ENCODE assay signal across 13 cellular contexts in genomic region chr3:188156051-188156450, GRCh38. TPM values are rescaled to one million over a fixed set of nuclear protein-coding genes. Genes with fewer than 3 reads are reported as not detected.
DNase-seq lines count a peak whose midpoint lies in the region; ATAC-seq and TF ChIP-seq lines count a peak whose summit lies in the region.
"Had no signal": no experiment of that assay in that cellular context is flagged by ENCODE, and none has a peak within 500 bp of the region (broad histone marks: within the 10 kb centered on the region; RNA-seq: fewer than 3 reads in every experiment).

No MANE protein-coding gene starts in this region.

- H3K9me2 ChIP-seq in SK-N-SH (no peaks in the 10 kb centered on the region), hepatocyte (replicated peaks; ENCODE audit: insufficient read depth) (no peaks in the 10 kb centered on the region)

- ATAC-seq in SK-N-SH treated with all-trans-retinoic acid at 6 μM for 48 hours (no peak), activated B cell treated with CpG ODN at 0.5 μM for 24 hours (ENCODE audit: low read depth) (no peak)

- intact Hi-C loops in activated B cell treated with CpG ODN at 0.5 μM for 24 hours (cut with micrococcal nuclease), result no loop called here

- H3K4me2 ChIP-seq in SK-N-SH (peak overlapping the region; percentile 97), hepatocyte (peak overlapping the region; percentile 82), smooth muscle cell (peak overlapping the region; percentile 90)

- CTCF ChIA-PET in SK-N-SH (lab: Yijun Ruan, JAX) (no interaction called here), activated B cell treated with CpG ODN at 0.5 μM for 24 hours (lab: Charles Lee) (interaction anchor here (1.3 kb wide), 1 partner anchor 415 kb away, joined by 3 read pairs; no protein-coding TSS in a partner anchor)

- H3F3A ChIP-seq in SK-N-SH (replicated peaks; ENCODE audit: insufficient read depth) (peaks cover 5% of the 10 kb centered on the region), smooth muscle cell (ENCODE audit: low read depth) (peaks cover 6% of the 10 kb centered on the region)

- no peaks in the 10 kb centered on the region for H3K9me3 Mint-ChIP-seq in activated B cell treated with CpG ODN at 0.5 μM for 24 hours

- H3K27ac ChIP-seq in SK-N-SH (ENCODE audit: low read depth in 2 of 2, low read length in 1 of 2) (no peak overlapping the region), hepatocyte (peak overlapping the region; percentile 99), smooth muscle cell (ENCODE audit: low read depth) (no peak overlapping the region)
- H3K27ac ChIP-seq: parathyroid adenoma had no signal

- H2AFZ ChIP-seq in SK-N-SH (ENCODE audit: low read depth) (no peak overlapping the region), hepatocyte (no peak overlapping the region), smooth muscle cell (ENCODE audit: low read depth) (no peak overlapping the region)
- H2AFZ ChIP-seq: parathyroid adenoma had no signal

- H3K4me3 ChIP-seq in SK-N-SH (ENCODE audit: low read depth in 2 of 2, low read length in 1 of 2) (peak overlapping the region in 1 of 2 experiments; percentile 97; a peak in 2 of 4 replicates), hepatocyte (no peak overlapping the region), smooth muscle cell (no peak overlapping the region)

- H3K27me3 ChIP-seq in SK-N-SH (ENCODE audit: insufficient read depth) (no peaks in the 10 kb centered on the region), hepatocyte (no peaks in the 10 kb centered on the region), smooth muscle cell (ENCODE audit: low read depth) (no peaks in the 10 kb centered on the region)

- H3K4me3 Mint-ChIP-seq in activated B cell treated with CpG ODN at 0.5 μM for 24 hours, result no peak overlapping the region

- WGBS in SK-N-SH (ENCODE audit: low lambda C conversion rate), result 69% methylated on average over 2 of the region's 2 CpGs
- 79% methylated on average over 2 of the region's 2 CpGs for WGBS in hepatocyte (ENCODE audit: low lambda C conversion rate, missing lambda C conversion rate)
- 51% methylated on average over 2 of the region's 2 CpGs for WGBS in smooth muscle cell (ENCODE audit: low lambda C conversion rate)

- peaks cover 2% of the 10 kb centered on the region for H3K36me3 Mint-ChIP-seq in activated B cell treated with CpG ODN at 0.5 μM for 24 hours (ENCODE audit: low read depth)

- no peak for TF ChIP-seq CTCF in SK-N-SH (IDR thresholded peaks at IDR 0.05)
- no peak for TF ChIP-seq CTCF in activated B cell treated with CpG ODN at 0.5 μM for 24 hours (IDR thresholded peaks at IDR 0.05)
- no peak for TF ChIP-seq CTCF in hepatocyte (IDR thresholded peaks at IDR 0.05; ENCODE audit: poor library complexity)
- no peak for TF ChIP-seq CTCF in smooth muscle cell (IDR thresholded peaks at IDR 0.05; ENCODE audit: borderline replicate concordance, insufficient read depth, poor library complexity, severe bottlenecking)

- TF ChIP-seq RAD21 in SK-N-SH (IDR thresholded peaks at IDR 0.05; ENCODE audit: low read length), result no peak

- H3K79me2 ChIP-seq in SK-N-SH (ENCODE audit: insufficient read depth) (peaks cover 86% of the 10 kb centered on the region), hepatocyte (peaks cover 78% of the 10 kb centered on the region), smooth muscle cell (ENCODE audit: low read depth) (peaks cover 71% of the 10 kb centered on the region)
- H3K79me2 ChIP-seq: parathyroid adenoma had no signal

- DNase-seq in SK-N-SH (no peak), activated B cell treated with CpG ODN at 0.5 μM for 24 hours (no peak), hepatocyte (ENCODE audit: low spot score) (no peak), smooth muscle cell (lab: John Stamatoyannopoulos, UW; ENCODE audit: unreplicated experiment) (no peak), UCSD-AML1 (lab: John Stamatoyannopoulos, UW; ENCODE audit: unreplicated experiment) (no peak), NCI-H1105 treated with DMSO at 0.1 percent for 48 hours (lab: John Stamatoyannopoulos, UW) (no peak), GM19238 (ENCODE audit: insufficient read length, low spot score) (no peak)
- DNase-seq: 8988T; effector CD8-positive, alpha-beta T cell; NCI-H2171; SHP77 treated with DMSO at 0.1 percent for 48 hours had no signal

- peak overlapping the region; percentile 35 for H3K27ac Mint-ChIP-seq in activated B cell treated with CpG ODN at 0.5 μM for 24 hours

- H3K4me1 Mint-ChIP-seq in activated B cell treated with CpG ODN at 0.5 μM for 24 hours, result peaks cover 50% of the 10 kb centered on the region

- peaks cover 0 to 15% of the 10 kb centered on the region in 2 experiments; a peak in 3 of 4 replicates for H3K4me1 ChIP-seq in SK-N-SH (ENCODE audit: control insufficient read depth in 1 of 2, insufficient read depth in 2 of 2, low read depth in 1 of 2, low read length in 1 of 2)
- H3K4me1 ChIP-seq in hepatocyte (ENCODE audit: insufficient read depth), result peaks cover 50% of the 10 kb centered on the region
- peaks cover 14% of the 10 kb centered on the region for H3K4me1 ChIP-seq in smooth muscle cell (ENCODE audit: low read depth)

- no peaks in the 10 kb centered on the region for H3K27me3 Mint-ChIP-seq in activated B cell treated with CpG ODN at 0.5 μM for 24 hours

- POLR2A ChIA-PET in SK-N-SH (lab: Yijun Ruan, JAX) (no interaction called here), activated B cell treated with CpG ODN at 0.5 μM for 24 hours (lab: Charles Lee) (interaction anchor here (0.8 kb wide), 1 partner anchor 993 kb away, joined by 3 read pairs; no protein-coding TSS in a partner anchor)

- H3K9me3 ChIP-seq in SK-N-SH, result no peaks in the 10 kb centered on the region
- no peaks in the 10 kb centered on the region for H3K9me3 ChIP-seq in hepatocyte (ENCODE audit: low read depth)
- no peaks in the 10 kb centered on the region for H3K9me3 ChIP-seq in smooth muscle cell (replicated peaks; ENCODE audit: low read depth)

- no peaks in the 10 kb centered on the region for H3K36me3 ChIP-seq in SK-N-SH (replicated peaks in 1 of 2; ENCODE audit: control insufficient read depth in 1 of 2, insufficient read depth in 2 of 2, low read length in 1 of 2)
- H3K36me3 ChIP-seq in hepatocyte (replicated peaks; ENCODE audit: insufficient read depth, low read depth), result no peaks in the 10 kb centered on the region
- no peaks in the 10 kb centered on the region for H3K36me3 ChIP-seq in smooth muscle cell (ENCODE audit: low read depth)

- H3K9ac ChIP-seq in SK-N-SH (no peak overlapping the region), smooth muscle cell (ENCODE audit: low read depth) (no peak overlapping the region)
- H3K9ac ChIP-seq: parathyroid adenoma had no signal

- TF ChIP-seq EP300 in SK-N-SH (IDR thresholded peaks at IDR 0.05; ENCODE audit: borderline replicate concordance in 1 of 2, low read depth in 1 of 2, low read length in 1 of 2), result no peak

- peaks cover 40% of the 10 kb centered on the region for H4K20me1 ChIP-seq in SK-N-SH (ENCODE audit: insufficient read depth)
- peaks cover 17% of the 10 kb centered on the region for H4K20me1 ChIP-seq in hepatocyte (ENCODE audit: insufficient read depth, poor library complexity, severe bottlenecking)
- H4K20me1 ChIP-seq in smooth muscle cell (ENCODE audit: low read depth), result peaks cover 51% of the 10 kb centered on the region

TF ChIP-seq in SK-N-SH treated with all-trans-retinoic acid at 6 μM for 48 hours, 23 proteins besides CTCF, POLR2A, EP300 and RAD21:
- TF ChIP-seq PATZ1 (CRISPR knock-in tag; IDR thresholded peaks at IDR 0.05; ENCODE audit: borderline replicate concordance) (no peak), ZNF565 (CRISPR knock-in tag; conservative IDR thresholded peaks at IDR 0.05; ENCODE audit: low read depth) (no peak), ZC3H10 (CRISPR knock-in tag; IDR thresholded peaks at IDR 0.05) (no peak), ZNF8 (CRISPR knock-in tag; IDR thresholded peaks at IDR 0.05) (no peak), SNAI2 (CRISPR knock-in tag; IDR thresholded peaks at IDR 0.05) (no peak), PPARA (CRISPR knock-in tag; IDR thresholded peaks at IDR 0.05; ENCODE audit: borderline replicate concordance) (no peak)
TF ChIP-seq in SK-N-SH treated with all-trans-retinoic acid at 6 μM for 48 hours: peak in this region for 0.

RNA-seq across cellular contexts. Expression of gene LPP, which starts 2.1 kb away (rescaled TPM):
- polyA plus RNA-seq in SK-N-SH (2012; rRNA removed), result 6.6 and 9.3 TPM in 2 replicates
- polyA plus RNA-seq in SK-N-SH (2012; cell fraction: cytosol; rRNA removed), result 7.5 and 7.6 TPM in 2 replicates
- 14.7 and 18.5 TPM in 2 replicates for polyA plus RNA-seq in SK-N-SH (2012; cell fraction: nucleus; rRNA removed)
- total RNA-seq in activated B cell treated with CpG ODN at 0.5 μM for 24 hours, result 49.5 and 60.1 TPM in 2 replicates
- total RNA-seq in hepatocyte, result 67.7 and 73.8 TPM in 2 replicates
- polyA plus RNA-seq in hepatocyte, result 46.9 and 53.2 TPM in 2 replicates
- total RNA-seq in smooth muscle cell, result 128 and 142 TPM in 2 replicates
- 42.3 and 64.4 TPM in 2 replicates for polyA plus RNA-seq in smooth muscle cell
